ENCODE assay signal across 1 cellular context in the genomic region with DNA sequence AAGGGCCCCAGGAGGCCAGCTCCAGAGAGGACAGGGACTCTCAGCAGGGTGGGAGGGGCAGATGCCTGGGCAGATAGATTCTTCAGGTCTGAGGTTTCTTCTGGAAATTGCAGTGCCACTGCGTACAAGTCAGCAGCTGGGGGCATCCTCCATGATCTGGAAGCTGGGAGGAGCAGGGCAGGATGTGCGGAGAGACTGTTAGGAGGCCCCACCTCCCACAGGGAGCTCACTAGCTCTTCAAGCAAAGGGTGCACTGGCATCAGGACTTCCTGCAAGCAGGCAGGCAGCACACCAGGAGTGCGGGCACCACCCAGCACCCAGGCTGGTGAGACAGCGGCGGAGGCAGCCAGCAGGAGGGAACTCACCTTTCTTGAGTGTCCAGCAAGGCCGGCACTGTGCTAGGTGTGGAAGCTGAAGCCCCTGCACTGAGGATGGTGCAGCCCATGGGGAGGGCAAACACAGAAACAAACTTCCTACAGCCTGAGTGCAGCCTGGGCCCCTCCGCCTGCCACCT.
TF ChIP-seq lines count a peak whose summit lies in the region.

No MANE protein-coding gene starts in this region.

TF ChIP-seq in H1, 55 proteins besides CTCF, POLR2A, EP300 and RAD21:
- TF ChIP-seq BCL11A (IDR thresholded peaks at IDR 0.05; ENCODE audit: low read depth in 2 of 2, low read length in 2 of 2) (no peak), GTF2F1 (IDR thresholded peaks at IDR 0.05; ENCODE audit: borderline replicate concordance, low read depth, low read length) (no peak), BRCA1 (IDR thresholded peaks at IDR 0.05; ENCODE audit: low read depth, low read length) (no peak), TAF1 (IDR thresholded peaks at IDR 0.05; ENCODE audit: low read depth, low read length) (no peak), TBP (IDR thresholded peaks at IDR 0.05; ENCODE audit: low read depth, low read length) (no peak), RNF2 (IDR thresholded peaks at IDR 0.05; ENCODE audit: borderline replicate concordance, low read depth, low read length, missing control alignments, poor library complexity, severe bottlenecking) (no peak), TEAD4 (IDR thresholded peaks at IDR 0.05; ENCODE audit: low read depth, low read length) (no peak), CBX8 (IDR thresholded peaks at IDR 0.05; ENCODE audit: borderline replicate concordance, low read depth, low read length) (no peak), KDM1A (IDR thresholded peaks at IDR 0.05; ENCODE audit: borderline replicate concordance, low read length) (no peak), HDAC6 (IDR thresholded peaks at IDR 0.05; ENCODE audit: low read depth, low read length) (no peak), CHD1 (IDR thresholded peaks at IDR 0.05; ENCODE audit: low read depth, low read length) (no peak)
- TF ChIP-seq, protein P1, sequence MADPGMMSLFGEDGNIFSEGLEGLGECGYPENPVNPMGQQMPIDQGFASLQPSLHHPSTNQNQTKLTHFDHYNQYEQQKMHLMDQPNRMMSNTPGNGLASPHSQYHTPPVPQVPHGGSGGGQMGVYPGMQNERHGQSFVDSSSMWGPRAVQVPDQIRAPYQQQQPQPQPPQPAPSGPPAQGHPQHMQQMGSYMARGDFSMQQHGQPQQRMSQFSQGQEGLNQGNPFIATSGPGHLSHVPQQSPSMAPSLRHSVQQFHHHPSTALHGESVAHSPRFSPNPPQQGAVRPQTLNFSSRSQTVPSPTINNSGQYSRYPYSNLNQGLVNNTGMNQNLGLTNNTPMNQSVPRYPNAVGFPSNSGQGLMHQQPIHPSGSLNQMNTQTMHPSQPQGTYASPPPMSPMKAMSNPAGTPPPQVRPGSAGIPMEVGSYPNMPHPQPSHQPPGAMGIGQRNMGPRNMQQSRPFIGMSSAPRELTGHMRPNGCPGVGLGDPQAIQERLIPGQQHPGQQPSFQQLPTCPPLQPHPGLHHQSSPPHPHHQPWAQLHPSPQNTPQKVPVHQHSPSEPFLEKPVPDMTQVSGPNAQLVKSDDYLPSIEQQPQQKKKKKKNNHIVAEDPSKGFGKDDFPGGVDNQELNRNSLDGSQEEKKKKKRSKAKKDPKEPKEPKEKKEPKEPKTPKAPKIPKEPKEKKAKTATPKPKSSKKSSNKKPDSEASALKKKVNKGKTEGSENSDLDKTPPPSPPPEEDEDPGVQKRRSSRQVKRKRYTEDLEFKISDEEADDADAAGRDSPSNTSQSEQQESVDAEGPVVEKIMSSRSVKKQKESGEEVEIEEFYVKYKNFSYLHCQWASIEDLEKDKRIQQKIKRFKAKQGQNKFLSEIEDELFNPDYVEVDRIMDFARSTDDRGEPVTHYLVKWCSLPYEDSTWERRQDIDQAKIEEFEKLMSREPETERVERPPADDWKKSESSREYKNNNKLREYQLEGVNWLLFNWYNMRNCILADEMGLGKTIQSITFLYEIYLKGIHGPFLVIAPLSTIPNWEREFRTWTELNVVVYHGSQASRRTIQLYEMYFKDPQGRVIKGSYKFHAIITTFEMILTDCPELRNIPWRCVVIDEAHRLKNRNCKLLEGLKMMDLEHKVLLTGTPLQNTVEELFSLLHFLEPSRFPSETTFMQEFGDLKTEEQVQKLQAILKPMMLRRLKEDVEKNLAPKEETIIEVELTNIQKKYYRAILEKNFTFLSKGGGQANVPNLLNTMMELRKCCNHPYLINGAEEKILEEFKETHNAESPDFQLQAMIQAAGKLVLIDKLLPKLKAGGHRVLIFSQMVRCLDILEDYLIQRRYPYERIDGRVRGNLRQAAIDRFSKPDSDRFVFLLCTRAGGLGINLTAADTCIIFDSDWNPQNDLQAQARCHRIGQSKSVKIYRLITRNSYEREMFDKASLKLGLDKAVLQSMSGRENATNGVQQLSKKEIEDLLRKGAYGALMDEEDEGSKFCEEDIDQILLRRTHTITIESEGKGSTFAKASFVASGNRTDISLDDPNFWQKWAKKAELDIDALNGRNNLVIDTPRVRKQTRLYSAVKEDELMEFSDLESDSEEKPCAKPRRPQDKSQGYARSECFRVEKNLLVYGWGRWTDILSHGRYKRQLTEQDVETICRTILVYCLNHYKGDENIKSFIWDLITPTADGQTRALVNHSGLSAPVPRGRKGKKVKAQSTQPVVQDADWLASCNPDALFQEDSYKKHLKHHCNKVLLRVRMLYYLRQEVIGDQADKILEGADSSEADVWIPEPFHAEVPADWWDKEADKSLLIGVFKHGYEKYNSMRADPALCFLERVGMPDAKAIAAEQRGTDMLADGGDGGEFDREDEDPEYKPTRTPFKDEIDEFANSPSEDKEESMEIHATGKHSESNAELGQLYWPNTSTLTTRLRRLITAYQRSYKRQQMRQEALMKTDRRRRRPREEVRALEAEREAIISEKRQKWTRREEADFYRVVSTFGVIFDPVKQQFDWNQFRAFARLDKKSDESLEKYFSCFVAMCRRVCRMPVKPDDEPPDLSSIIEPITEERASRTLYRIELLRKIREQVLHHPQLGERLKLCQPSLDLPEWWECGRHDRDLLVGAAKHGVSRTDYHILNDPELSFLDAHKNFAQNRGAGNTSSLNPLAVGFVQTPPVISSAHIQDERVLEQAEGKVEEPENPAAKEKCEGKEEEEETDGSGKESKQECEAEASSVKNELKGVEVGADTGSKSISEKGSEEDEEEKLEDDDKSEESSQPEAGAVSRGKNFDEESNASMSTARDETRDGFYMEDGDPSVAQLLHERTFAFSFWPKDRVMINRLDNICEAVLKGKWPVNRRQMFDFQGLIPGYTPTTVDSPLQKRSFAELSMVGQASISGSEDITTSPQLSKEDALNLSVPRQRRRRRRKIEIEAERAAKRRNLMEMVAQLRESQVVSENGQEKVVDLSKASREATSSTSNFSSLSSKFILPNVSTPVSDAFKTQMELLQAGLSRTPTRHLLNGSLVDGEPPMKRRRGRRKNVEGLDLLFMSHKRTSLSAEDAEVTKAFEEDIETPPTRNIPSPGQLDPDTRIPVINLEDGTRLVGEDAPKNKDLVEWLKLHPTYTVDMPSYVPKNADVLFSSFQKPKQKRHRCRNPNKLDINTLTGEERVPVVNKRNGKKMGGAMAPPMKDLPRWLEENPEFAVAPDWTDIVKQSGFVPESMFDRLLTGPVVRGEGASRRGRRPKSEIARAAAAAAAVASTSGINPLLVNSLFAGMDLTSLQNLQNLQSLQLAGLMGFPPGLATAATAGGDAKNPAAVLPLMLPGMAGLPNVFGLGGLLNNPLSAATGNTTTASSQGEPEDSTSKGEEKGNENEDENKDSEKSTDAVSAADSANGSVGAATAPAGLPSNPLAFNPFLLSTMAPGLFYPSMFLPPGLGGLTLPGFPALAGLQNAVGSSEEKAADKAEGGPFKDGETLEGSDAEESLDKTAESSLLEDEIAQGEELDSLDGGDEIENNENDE (IDR thresholded peaks at IDR 0.05; ENCODE audit: insufficient replicate concordance, low read length) = no peak
- TF ChIP-seq, protein P2, sequence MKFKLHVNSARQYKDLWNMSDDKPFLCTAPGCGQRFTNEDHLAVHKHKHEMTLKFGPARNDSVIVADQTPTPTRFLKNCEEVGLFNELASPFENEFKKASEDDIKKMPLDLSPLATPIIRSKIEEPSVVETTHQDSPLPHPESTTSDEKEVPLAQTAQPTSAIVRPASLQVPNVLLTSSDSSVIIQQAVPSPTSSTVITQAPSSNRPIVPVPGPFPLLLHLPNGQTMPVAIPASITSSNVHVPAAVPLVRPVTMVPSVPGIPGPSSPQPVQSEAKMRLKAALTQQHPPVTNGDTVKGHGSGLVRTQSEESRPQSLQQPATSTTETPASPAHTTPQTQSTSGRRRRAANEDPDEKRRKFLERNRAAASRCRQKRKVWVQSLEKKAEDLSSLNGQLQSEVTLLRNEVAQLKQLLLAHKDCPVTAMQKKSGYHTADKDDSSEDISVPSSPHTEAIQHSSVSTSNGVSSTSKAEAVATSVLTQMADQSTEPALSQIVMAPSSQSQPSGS (IDR thresholded peaks at IDR 0.05; ENCODE audit: low read length) = no peak
